In the genomic region with DNA sequence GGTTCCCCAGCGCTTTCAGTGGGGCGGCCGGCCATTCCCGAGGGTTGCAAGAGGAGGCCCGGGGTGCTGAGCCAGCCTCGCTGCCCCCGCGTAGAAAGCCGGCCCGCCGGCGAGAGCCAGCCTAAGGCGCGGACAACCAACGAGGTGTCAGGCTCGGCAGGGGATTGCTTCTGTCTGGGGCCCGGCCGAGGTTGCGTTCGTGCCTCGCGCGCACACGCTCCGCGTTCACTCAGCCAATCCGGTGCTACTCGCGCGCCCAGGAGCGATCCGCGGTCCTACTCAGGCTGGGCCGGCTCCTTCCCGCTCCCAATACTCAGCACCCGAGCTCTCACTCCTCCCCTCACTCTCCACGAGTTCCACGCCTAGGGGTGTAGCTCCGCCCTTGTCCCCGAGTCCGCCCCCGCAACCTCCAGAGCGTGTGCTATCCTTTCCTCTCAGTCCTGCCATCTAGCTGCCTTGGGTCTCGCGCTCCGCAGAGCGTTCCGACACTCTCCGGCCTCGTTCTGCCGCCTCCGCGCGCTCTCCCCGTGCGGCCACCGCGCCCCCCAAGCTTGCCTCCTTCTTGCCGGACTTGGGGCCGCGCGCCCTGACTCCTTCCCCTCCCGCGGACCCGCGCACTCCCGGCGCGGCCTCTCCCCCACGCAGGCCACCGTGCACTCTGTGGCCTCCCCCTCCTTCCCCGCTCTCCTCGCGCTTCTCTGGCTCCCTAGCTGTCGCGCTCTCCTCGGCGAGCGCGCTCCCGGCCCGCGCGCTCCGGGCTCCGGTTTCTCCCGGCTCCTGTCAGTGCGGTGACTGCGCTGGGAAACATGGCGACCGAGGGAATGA, we compare ENCODE assay signal across 8 cellular contexts. TPM values are rescaled to one million over a fixed set of nuclear protein-coding genes. Genes with fewer than 3 reads are reported as not detected.
DNase-seq lines count a peak whose midpoint lies in the region; ATAC-seq and TF ChIP-seq lines count a peak whose summit lies in the region.

TSS of gene GPHN (plus strand) at position 426 of the 825 bp plus-strand sequence.

- H3K36me3 Mint-ChIP-seq in activated T-cell treated with anti-CD3 and anti-CD28 coated beads, Interleukin-2, amount 50 U/mL, for 4 hours (ENCODE audit: insufficient read depth): peaks cover 1% of the 10 kb centered on the region

- H3K4me2 ChIP-seq in PC-9: peak within 1 kb of the TSS; percentile 95

- peak; percentile 94 for DNase-seq in D341Med (ENCODE audit: low spot score)
- DNase-seq in PC-9: peak; percentile 94 to 98
- peak; percentile 82 for DNase-seq in activated T-cell treated with anti-CD3 and anti-CD28 coated beads, Interleukin-2, amount 50 U/mL, for 4 hours
- DNase-seq in stimulated activated CD8-positive, alpha-beta memory T cell treated with anti-CD3 and anti-CD28 coated beads, Interleukin-7, amount 100 ng/mL, for 24 hours (ENCODE audit: low read depth): peak; percentile 71

- CTCF ChIA-PET in PC-9 (lab: Charles Lee): interaction anchor here (0.6 kb wide), 1 partner anchor 1258 kb away, joined by 4 read pairs; no protein-coding TSS in a partner anchor

- peak; percentile 78 for ATAC-seq in GM21423 (IDR thresholded peaks at IDR 0.05; ENCODE audit: unreplicated experiment)
- ATAC-seq in activated T-cell treated with anti-CD3 and anti-CD28 coated beads, Interleukin-2, amount 50 U/mL, for 4 hours: peak; percentile 90 to 93

- H3K4me1 ChIP-seq in HUES6 (ENCODE audit: control insufficient read depth, insufficient read depth, low read length) (no peaks in the 10 kb centered on the region), PC-9 (replicated peaks; ENCODE audit: insufficient read depth) (peaks cover 33% of the 10 kb centered on the region), esophagus (ENCODE audit: control insufficient read depth in 2 of 2, insufficient read depth in 2 of 2, low read length in 1 of 2) (no peaks in the 10 kb centered on the region), muscle layer of colon (ENCODE audit: insufficient read depth, low read length) (peaks cover 12% of the 10 kb centered on the region)

- peak within 1 kb of the TSS; percentile 98 for H2AFZ ChIP-seq in PC-9

- no peaks in the 10 kb centered on the region for H3K27me3 Mint-ChIP-seq in activated T-cell treated with anti-CD3 and anti-CD28 coated beads, Interleukin-2, amount 50 U/mL, for 4 hours (ENCODE audit: low read depth)

- H3K27me3 ChIP-seq in HUES6 (ENCODE audit: control insufficient read depth, insufficient read depth, low read length): peaks cover 24% of the 10 kb centered on the region
- no peaks in the 10 kb centered on the region for H3K27me3 ChIP-seq in PC-9 (ENCODE audit: insufficient read depth, low read depth)
- no peaks in the 10 kb centered on the region for H3K27me3 ChIP-seq in esophagus (ENCODE audit: control insufficient read depth in 1 of 2, insufficient read depth in 2 of 2, low read length in 2 of 2)
- no peaks in the 10 kb centered on the region for H3K27me3 ChIP-seq in muscle layer of colon (ENCODE audit: control insufficient read depth in 1 of 2, insufficient read depth in 2 of 2, low read length in 2 of 2)

- H3K4me3 ChIP-seq in HUES6 (ENCODE audit: low read depth, low read length) (peak within 1 kb of the TSS; percentile 99), PC-9 (peak within 1 kb of the TSS; percentile 76), esophagus (ENCODE audit: low read depth in 1 of 2, low read length in 2 of 2) (peak within 1 kb of the TSS; percentile 83 to 99), muscle layer of colon (ENCODE audit: low read depth in 1 of 2, low read length in 2 of 2) (peak within 1 kb of the TSS; percentile 66 to 86)

- intact Hi-C loops in PC-9 (cut with micrococcal nuclease; ENCODE audit: unreplicated experiment): loop anchor here (5.0 kb wide), 1 partner anchor 854 kb away; the partner anchor contains the start of gene EIF2S1

- peak; percentile 26; the same call in 1 of the 2 replicates for TF ChIP-seq CTCF in PC-9 (conservative IDR thresholded peaks at IDR 0.05)

- peaks cover 37% of the 10 kb centered on the region for H3K4me1 Mint-ChIP-seq in activated T-cell treated with anti-CD3 and anti-CD28 coated beads, Interleukin-2, amount 50 U/mL, for 4 hours (ENCODE audit: low read depth)

- POLR2A ChIA-PET in PC-9 (lab: Charles Lee; ENCODE audit: unreplicated experiment): interaction anchor here (0.5 to 0.9 kb wide), 5 partner anchors 105 to 1187 kb away, joined by 3 to 7 read pairs (median 3); partner anchors contain the start of gene ATP6V1D

- 1% methylated on average over 83 to 91 of the region's 91 CpGs for WGBS in esophagus, 2 donors

- H3K4me3 Mint-ChIP-seq in activated T-cell treated with anti-CD3 and anti-CD28 coated beads, Interleukin-2, amount 50 U/mL, for 4 hours: peak within 1 kb of the TSS; percentile 86

- H3K9me3 ChIP-seq in HUES6 (ENCODE audit: control insufficient read depth, insufficient read depth, low read depth, low read length) (no peaks in the 10 kb centered on the region), PC-9 (ENCODE audit: insufficient read depth, low read depth) (no peaks in the 10 kb centered on the region), esophagus (ENCODE audit: control insufficient read depth in 2 of 2, insufficient read depth in 1 of 2, low read depth in 1 of 2, low read length in 1 of 2) (no peaks in the 10 kb centered on the region), muscle layer of colon (ENCODE audit: low read length) (no peaks in the 10 kb centered on the region)

- no peaks in the 10 kb centered on the region for H3K9me3 Mint-ChIP-seq in activated T-cell treated with anti-CD3 and anti-CD28 coated beads, Interleukin-2, amount 50 U/mL, for 4 hours

- H3K79me2 ChIP-seq in PC-9 (ENCODE audit: low read depth): peaks cover 53% of the 10 kb centered on the region

- H4K20me1 ChIP-seq in PC-9 (ENCODE audit: insufficient read depth): peaks cover 19% of the 10 kb centered on the region; the same call in 1 of the 2 replicates

- H3K9ac ChIP-seq in HUES6 (ENCODE audit: low read length): peak within 1 kb of the TSS; percentile 85
- peak within 1 kb of the TSS; percentile 89 for H3K9ac ChIP-seq in muscle layer of colon (ENCODE audit: low read length)

- H3K27ac ChIP-seq in HUES6 (ENCODE audit: low read depth, low read length): peak within 1 kb of the TSS; percentile 46
- H3K27ac ChIP-seq in PC-9: peak within 1 kb of the TSS; percentile 79
- peak within 1 kb of the TSS; percentile 89 to 97 for H3K27ac ChIP-seq in esophagus (ENCODE audit: low read depth in 2 of 2, low read length in 1 of 2)
- H3K27ac ChIP-seq in muscle layer of colon (ENCODE audit: low read depth, low read length): peak within 1 kb of the TSS; percentile 82

- no peaks in the 10 kb centered on the region for H3K9me2 ChIP-seq in PC-9 (ENCODE audit: insufficient read depth)

- BruUV-seq in PC-9 (replicated peaks; lab: Mats Ljungman, UMichigan): no TSS peak

- H3F3A ChIP-seq in PC-9 (ENCODE audit: insufficient read depth, low read depth): peaks cover 13% of the 10 kb centered on the region; the same call in 1 of the 2 replicates

- H3K36me3 ChIP-seq in HUES6 (ENCODE audit: control insufficient read depth, insufficient read depth, low read length) (no peaks in the 10 kb centered on the region), PC-9 (ENCODE audit: low read depth) (no peaks in the 10 kb centered on the region), esophagus (ENCODE audit: control insufficient read depth in 2 of 2, insufficient read depth in 2 of 2, low read length in 1 of 2) (no peaks in the 10 kb centered on the region), muscle layer of colon (ENCODE audit: insufficient read depth, low read length) (no peaks in the 10 kb centered on the region)

RNA-seq across cellular contexts. Expression of gene GPHN, which starts in this region (rescaled TPM):
- 18.3 and 20.5 TPM in 2 replicates for total RNA-seq in PC-9 (2021)
- total RNA-seq in activated T-cell treated with anti-CD3 and anti-CD28 coated beads, Interleukin-2, amount 50 U/mL, for 4 hours: 10 to 100 TPM; 26.2 to 30.7 (median 28.4) TPM
- 10 to 100 TPM in 1 of 2 donors, 1 to 10 TPM in 1; 9.8 to 19.8 TPM for polyA plus RNA-seq in esophagus

Comparison
In these comparisons a context has a peak if more than half of its experiments do, and no peak if none do; other contexts are left out.
1. Peak in every context shown above with its lines: DNase-seq, ATAC-seq, H3K4me3 ChIP-seq and H3K27ac ChIP-seq.